24 cellular contexts compared by ENCODE assay signal in genomic region chr7:24343614-24344013, GRCh38. TPM values are rescaled to one million over a fixed set of nuclear protein-coding genes. Genes with fewer than 3 reads are reported as not detected.
"Had no signal": no experiment of that assay in that cellular context is flagged by ENCODE, and none has a peak within 500 bp of the region (broad histone marks: within the 10 kb centered on the region; RNA-seq: fewer than 3 reads in every experiment).

No MANE protein-coding gene starts in this region.

- H3K36me3 Mint-ChIP-seq: naive B cell had no signal

- H3K4me3 Mint-ChIP-seq: naive B cell, nephron had no signal

- DNase-seq: dorsolateral prefrontal cortex; effector CD8-positive, alpha-beta T cell; heart right ventricle; hypothalamus; kidney glomerular epithelial cell; mesendoderm; naive B cell; spleen; stimulated activated CD4-positive, alpha-beta T cell treated with anti-CD3 and anti-CD28 coated beads, Interleukin-15, amount 100 ng/mL, for 24 hours; stimulated activated CD4-positive, alpha-beta T cell treated with anti-CD3 and anti-CD28 coated beads, Interleukin-1b, Interleukin-23, amount 100 ng/mL, for 48 hours; stimulated activated CD4-positive, alpha-beta T cell treated with anti-CD3 and anti-CD28 coated beads, Interleukin-4, amount 100 ng/mL, for 24 hours; stimulated activated naive CD4-positive, alpha-beta T cell; stomach; trophoblast cell had no signal

- H3K4me1 Mint-ChIP-seq: naive B cell, nephron had no signal

- ATAC-seq: esophagus mucosa, heart right ventricle, sciatic nerve had no signal

- H3K27ac Mint-ChIP-seq: naive B cell, nephron had no signal

- H3K9me3 Mint-ChIP-seq: naive B cell, nephron had no signal

- H3K27ac ChIP-seq: coronary artery, dorsolateral prefrontal cortex, heart right ventricle, parathyroid adenoma, prostate gland, spleen, stomach had no signal

RNA-seq across cellular contexts. Expression of gene NPY, which starts 59.6 kb away (rescaled TPM):
- total RNA-seq: esophagus mucosa, fibroblast of lung, glomerular endothelial cell, heart right ventricle, lung microvascular endothelial cell, renal cortical epithelial cell, spleen had no signal
